Comparison of ENCODE assay signal across 8 cellular contexts in the genomic region with DNA sequence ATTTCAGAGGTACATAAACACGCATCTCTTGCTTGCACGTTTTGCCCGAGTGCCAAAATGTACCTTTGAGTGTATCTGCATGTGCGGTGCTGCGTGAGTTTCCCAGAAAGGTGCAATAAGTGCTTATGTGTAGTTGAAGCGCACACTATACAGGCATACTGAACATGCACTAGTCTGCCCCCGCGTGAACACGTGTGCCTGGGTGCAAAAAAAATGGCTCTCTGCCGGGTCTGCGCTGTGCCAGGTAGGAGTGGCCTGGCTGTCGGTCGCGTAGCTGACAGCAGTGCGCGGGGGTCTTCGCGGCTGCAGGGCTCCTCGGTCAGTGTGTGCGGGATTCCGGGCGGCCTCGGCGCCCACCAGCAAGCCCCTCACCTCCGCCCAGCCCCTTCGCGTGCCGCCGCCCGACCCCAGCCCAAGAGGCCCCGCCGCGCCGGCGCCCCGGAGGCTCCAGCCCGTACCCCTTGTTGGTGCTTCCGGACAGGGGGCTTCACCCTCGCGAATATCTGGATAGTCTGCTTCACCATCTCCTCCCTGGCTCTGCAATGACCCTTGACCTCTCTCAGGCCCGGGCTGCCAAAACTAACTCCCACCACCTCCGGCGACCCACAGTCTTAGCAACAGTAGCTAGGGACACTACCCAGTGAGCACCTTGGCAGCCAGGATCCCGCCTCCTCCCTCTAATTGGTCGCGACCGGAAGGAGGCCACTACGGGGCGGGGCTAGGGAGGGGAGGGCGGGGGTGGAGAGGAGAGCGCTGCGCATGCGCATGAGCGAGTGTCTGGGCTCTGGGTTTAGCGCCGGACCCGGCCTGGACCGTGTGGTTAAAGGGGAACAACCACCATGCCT. TPM values are rescaled to one million over a fixed set of nuclear protein-coding genes. Genes with fewer than 3 reads are reported as not detected.
A peak's percentile ranks its signal among the peaks of the same experiment; 100 is the strongest.
DNase-seq lines count a peak whose midpoint lies in the region; ATAC-seq, FAIRE-seq and TF ChIP-seq lines count a peak whose summit lies in the region.

A gene with protein sequence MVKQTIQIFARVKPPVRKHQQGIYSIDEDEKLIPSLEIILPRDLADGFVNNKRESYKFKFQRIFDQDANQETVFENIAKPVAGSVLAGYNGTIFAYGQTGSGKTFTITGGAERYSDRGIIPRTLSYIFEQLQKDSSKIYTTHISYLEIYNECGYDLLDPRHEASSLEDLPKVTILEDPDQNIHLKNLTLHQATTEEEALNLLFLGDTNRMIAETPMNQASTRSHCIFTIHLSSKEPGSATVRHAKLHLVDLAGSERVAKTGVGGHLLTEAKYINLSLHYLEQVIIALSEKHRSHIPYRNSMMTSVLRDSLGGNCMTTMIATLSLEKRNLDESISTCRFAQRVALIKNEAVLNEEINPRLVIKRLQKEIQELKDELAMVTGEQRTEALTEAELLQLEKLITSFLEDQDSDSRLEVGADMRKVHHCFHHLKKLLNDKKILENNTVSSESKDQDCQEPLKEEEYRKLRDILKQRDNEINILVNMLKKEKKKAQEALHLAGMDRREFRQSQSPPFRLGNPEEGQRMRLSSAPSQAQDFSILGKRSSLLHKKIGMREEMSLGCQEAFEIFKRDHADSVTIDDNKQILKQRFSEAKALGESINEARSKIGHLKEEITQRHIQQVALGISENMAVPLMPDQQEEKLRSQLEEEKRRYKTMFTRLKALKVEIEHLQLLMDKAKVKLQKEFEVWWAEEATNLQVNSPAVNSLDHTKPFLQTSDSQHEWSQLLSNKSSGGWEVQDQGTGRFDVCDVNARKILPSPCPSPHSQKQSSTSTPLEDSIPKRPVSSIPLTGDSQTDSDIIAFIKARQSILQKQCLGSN (minus strand): TSS at position 622 of the 845 bp plus-strand sequence. CDS start 98 bp downstream, at position 524.

- no peaks in the 10 kb centered on the region for H3K9me3 ChIP-seq in keratinocyte (ENCODE audit: control insufficient read depth, low read depth, low read length)

- ATAC-seq in HG02973 (IDR thresholded peaks at IDR 0.05; ENCODE audit: unreplicated experiment): peak; percentile 99

- peak within 1 kb of the TSS; percentile 62 to 71 (median 68) for H3K4me3 ChIP-seq in keratinocyte (ENCODE audit: control insufficient read depth in 2 of 3, extremely low read depth in 1 of 3, insufficient read depth in 2 of 3, low read depth in 1 of 3, low read length in 3 of 3)

- no peak within 1 kb of the TSS for H3K27ac ChIP-seq in keratinocyte (ENCODE audit: control insufficient read depth, insufficient read depth, low read length)

- DNase-seq in GM18507 (ENCODE audit: extremely low spot score, insufficient read length, low read depth): peak; percentile 91
- DNase-seq in NCI-H2081 (lab: John Stamatoyannopoulos, UW): peak; percentile 92 to 94
- peak; percentile 60 for DNase-seq in activated CD4-positive, alpha-beta T cell treated with anti-CD3 and anti-CD28 coated beads for 1 hour
- DNase-seq in cerebellar nuclear complex (lab: John Stamatoyannopoulos, UW): peak; percentile 47 to 71
- DNase-seq in keratinocyte (ENCODE audit: low read depth, low spot score): peak; percentile 26
- peak; percentile 63 to 75 for DNase-seq in stimulated activated CD4-positive, alpha-beta T cell treated with anti-CD3 and anti-CD28 coated beads, Interleukin-12 subunit alpha, Interleukin-12 subunit beta, amount 100 ng/mL, for 24 hours (ENCODE audit: low read depth in 2 of 2)
- DNase-seq in UCSD-AML1 (lab: John Stamatoyannopoulos, UW; ENCODE audit: unreplicated experiment): no peak

- H3K9me1 ChIP-seq in keratinocyte (ENCODE audit: control insufficient read depth, extremely low read depth, insufficient read depth, low read length): no peaks in the 10 kb centered on the region

- H3K27me3 ChIP-seq in keratinocyte (ENCODE audit: control insufficient read depth, extremely low read depth, insufficient read depth, low read length): no peaks in the 10 kb centered on the region

- H3K79me2 ChIP-seq in keratinocyte (ENCODE audit: control insufficient read depth, insufficient read depth, low read length): no peaks in the 10 kb centered on the region

- peak in 1 of 3 experiments; percentile 10 for TF ChIP-seq CTCF in keratinocyte (optimal IDR thresholded peaks at IDR 0.05 in 1 of 3, IDR thresholded peaks at IDR 0.05 in 1 of 3, conservative IDR thresholded peaks at IDR 0.05 in 1 of 3; ENCODE audit: extremely low read depth in 1 of 3, insufficient read depth in 2 of 3, low read length in 3 of 3)

- dilution Hi-C loops in keratinocyte (cut with MboI; ENCODE audit: extremely low pct_ligation_motif_present, low sequenced_read_pairs): no loop called here

- H4K20me1 ChIP-seq in keratinocyte (ENCODE audit: control insufficient read depth, extremely low read depth, insufficient read depth, low read length): no peaks in the 10 kb centered on the region

- no peaks in the 10 kb centered on the region for H3K4me1 ChIP-seq in keratinocyte (ENCODE audit: control insufficient read depth, extremely low read depth, insufficient read depth, low read length)

- H3K9ac ChIP-seq in keratinocyte (ENCODE audit: control insufficient read depth, extremely low read depth, insufficient read depth, low read length): peak within 1 kb of the TSS; percentile 30

- FAIRE-seq in GM18507 (lab: Jason Lieb, UNC) (peak; percentile 91), keratinocyte (lab: Jason Lieb, UNC) (no peak)

- peak within 1 kb of the TSS; percentile 92 for H2AFZ ChIP-seq in keratinocyte (ENCODE audit: control insufficient read depth, low read length)

- peak within 1 kb of the TSS; percentile 55 for H3K4me2 ChIP-seq in keratinocyte (ENCODE audit: control insufficient read depth, extremely low read depth, insufficient read depth, low read depth, low read length)

- H3K36me3 ChIP-seq in keratinocyte (ENCODE audit: control insufficient read depth in 2 of 2, extremely low read depth in 1 of 2, insufficient read depth in 2 of 2, low read length in 2 of 2): no peaks in the 10 kb centered on the region

RNA-seq across cellular contexts. Expression of the gene that starts here (rescaled TPM):
- 0.09 to 0.14 TPM in 2 of 3 replicates, not detected in the other for polyA plus RNA-seq in keratinocyte
- polyA plus RNA-seq in keratinocyte (2011; ENCODE audit: low read depth): not detected
- 0.10 and 0.11 TPM in 2 replicates for polyA plus RNA-seq in keratinocyte (2011; cell fraction: cytosol; rRNA removed)
- polyA plus RNA-seq in keratinocyte (2011; cell fraction: nucleus; rRNA removed): 0.10 and 0.19 TPM in 2 replicates
- polyA plus RNA-seq in keratinocyte (2012; ENCODE audit: low replicate concordance): not detected in 2 replicates
- polyA minus RNA-seq in keratinocyte: 0.10 TPM in 1 of 3 replicates, not detected in the others
- not detected for polyA minus RNA-seq in keratinocyte (2011; cell fraction: cytosol; rRNA and poly(A)+ RNA removed)
- not detected in 2 replicates for polyA minus RNA-seq in keratinocyte (2011; cell fraction: nucleus; rRNA and poly(A)+ RNA removed)

Comparison
In these comparisons a context has a peak if more than half of its experiments do, and no peak if none do; other contexts are left out.
1. Peak in DNase-seq, H3K4me3 ChIP-seq, H3K9ac ChIP-seq and H3K4me2 ChIP-seq in keratinocyte; RNA of the gene not detected or under 1 TPM.